In genomic region chr11:115361025-115361424, GRCh38 we compare ENCODE assay signal across 25 cellular contexts.
"Had no signal": no experiment of that assay in that cellular context is flagged by ENCODE, and none has a peak within 500 bp of the region (broad histone marks: within the 10 kb centered on the region; RNA-seq: fewer than 3 reads in every experiment).

No MANE protein-coding gene starts in this region.

- ATAC-seq: effector memory CD8-positive, alpha-beta T cell; esophagus mucosa; gastrocnemius medialis; heart right ventricle; left cardiac atrium; left lobe of liver; left ventricle myocardium superior; lower lobe of right lung; mucosa of descending colon had no signal

- H3K27me3 ChIP-seq: colonic mucosa, esophagus squamous epithelium, gastrocnemius medialis, heart right ventricle had no signal

- DNase-seq: colonic mucosa; cortex of kidney; effector CD8-positive, alpha-beta T cell; effector memory CD8-positive, alpha-beta T cell; endodermal cell; erythroblast; esophagus squamous epithelium; foreskin fibroblast; foreskin melanocyte; gastrocnemius medialis; glutamatergic neuron; head of caudate nucleus; heart right ventricle; hippocampal formation; left cardiac atrium; left ventricle myocardium superior; lower lobe of right lung; mucosa of descending colon; naive B cell had no signal

- H3K9me3 ChIP-seq: colonic mucosa, esophagus squamous epithelium, gastrocnemius medialis, heart right ventricle, lower lobe of right lung, mucosa of descending colon had no signal

- H3K27ac ChIP-seq: colonic mucosa, epithelial cell of prostate, esophagus squamous epithelium, gastrocnemius medialis, heart right ventricle, lower lobe of right lung had no signal

- FAIRE-seq: endometrium, islet of Langerhans, keratinocyte had no signal

- H3K36me3 ChIP-seq: colonic mucosa, esophagus squamous epithelium, gastrocnemius medialis, heart right ventricle, lower lobe of right lung had no signal

- H3K4me3 ChIP-seq: colonic mucosa, esophagus squamous epithelium, gastrocnemius medialis, heart right ventricle, lower lobe of right lung, mucosa of descending colon had no signal

- H3K4me1 ChIP-seq: colonic mucosa, esophagus squamous epithelium, gastrocnemius medialis had no signal
